ENCODE assay signal across 23 cellular contexts in the genomic region with DNA sequence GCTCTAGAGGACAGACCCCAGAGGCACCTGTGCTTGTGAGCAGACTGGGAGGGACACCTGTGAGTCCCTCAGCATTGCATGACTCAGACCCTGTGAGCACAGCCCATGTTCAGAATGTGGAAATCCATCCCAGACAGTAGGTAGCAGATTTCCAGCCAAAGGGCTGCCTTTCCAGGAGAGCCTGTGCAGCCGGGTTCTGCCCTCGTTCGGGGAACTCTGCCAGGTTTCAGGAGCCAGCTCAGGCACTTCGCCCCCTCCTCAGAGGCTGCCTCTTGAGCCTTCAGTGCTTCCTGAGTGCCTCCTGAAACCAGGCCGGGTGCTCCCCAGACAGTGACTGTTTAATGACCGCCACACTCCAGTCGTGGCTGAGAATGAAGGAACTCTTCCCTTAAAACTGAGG. TPM values are rescaled to one million over a fixed set of nuclear protein-coding genes. Genes with fewer than 3 reads are reported as not detected.
DNase-seq lines count a peak whose midpoint lies in the region; ATAC-seq and TF ChIP-seq lines count a peak whose summit lies in the region.
"Had no signal": no experiment of that assay in that cellular context is flagged by ENCODE, and none has a peak within 500 bp of the region (broad histone marks: within the 10 kb centered on the region; RNA-seq: fewer than 3 reads in every experiment).

No MANE protein-coding gene starts in this region.

- TF ChIP-seq POLR2A in upper lobe of left lung (IDR thresholded peaks at IDR 0.05), result no peak

- H3K4me2 ChIP-seq in OCI-LY7 (ENCODE audit: low read length) (no peak overlapping the region), osteoblast (ENCODE audit: insufficient read depth, low read length) (no peak overlapping the region)

- intact Hi-C loops in OCI-LY7 (cut with micrococcal nuclease; ENCODE audit: unreplicated experiment) (no loop called here), psoas muscle (cut with DNase I) (no loop called here)

- DNase-seq in DMS53 (lab: John Stamatoyannopoulos, UW) (peak; percentile 6), DMS53 treated with DMSO at 0.1 percent for 48 hours (lab: John Stamatoyannopoulos, UW; ENCODE audit: unreplicated experiment) (no peak), NCI-H2029 (lab: John Stamatoyannopoulos, UW) (peak; percentile 8), epithelial cell of esophagus (ENCODE audit: low read depth) (peak; percentile 65), upper lobe of left lung (peak in 1 of 2 donors; percentile 73), OCI-LY7 (ENCODE audit: low spot score) (no peak), osteoblast (ENCODE audit: insufficient read length, low spot score, missing footprints) (no peak), psoas muscle (no peak)
- DNase-seq: AML-193, GF-D8, H7, HFFc6, Karpas-422, MM.1S, NCI-H1092, NCI-H146, NCI-H226, NCI-H524 treated with DMSO at 0.1 percent for 48 hours, SHP77 had no signal

- H3K27ac ChIP-seq in upper lobe of left lung (no peak overlapping the region), OCI-LY7 (ENCODE audit: low read depth, low read length, poor library complexity, severe bottlenecking) (no peak overlapping the region), osteoblast (ENCODE audit: low read depth, low read length) (no peak overlapping the region), psoas muscle (no peak overlapping the region)
- H3K27ac ChIP-seq: 22Rv1, SK-N-MC had no signal

- BruUV-seq in OCI-LY7 (replicated peaks; lab: Mats Ljungman, UMichigan), result no TSS peak

- CTCF ChIA-PET in OCI-LY7 (lab: Charles Lee; ENCODE audit: unreplicated experiment), result no interaction called here

- 30 to 49% methylated on average over 2 to 7 of the region's 7 CpGs for WGBS in upper lobe of left lung, 2 donors
- WGBS in psoas muscle, 3 donors, result 43 to 57% (median 52%) methylated on average over 7 of the region's 7 CpGs

- H3K4me1 ChIP-seq in upper lobe of left lung (no peaks in the 10 kb centered on the region), OCI-LY7 (ENCODE audit: insufficient read depth, low read length, poor library complexity, severe bottlenecking) (no peaks in the 10 kb centered on the region), osteoblast (ENCODE audit: insufficient read depth, low read length) (no peaks in the 10 kb centered on the region), psoas muscle (no peaks in the 10 kb centered on the region)

- no peaks in the 10 kb centered on the region for H4K20me1 ChIP-seq in OCI-LY7 (ENCODE audit: insufficient read depth, low read length)
- H4K20me1 ChIP-seq in osteoblast (ENCODE audit: insufficient read depth, low read length), result no peaks in the 10 kb centered on the region

- no peak for TF ChIP-seq EP300 in upper lobe of left lung (IDR thresholded peaks at IDR 0.05)

- TF ChIP-seq CTCF in epithelial cell of esophagus (IDR thresholded peaks at IDR 0.05; ENCODE audit: insufficient read depth, low read depth, low read length, missing control alignments), result no peak
- TF ChIP-seq CTCF in upper lobe of left lung (IDR thresholded peaks at IDR 0.05), result no peak
- TF ChIP-seq CTCF in OCI-LY7 (conservative IDR thresholded peaks at IDR 0.05; ENCODE audit: low read length), result no peak
- no peak for TF ChIP-seq CTCF in osteoblast (IDR thresholded peaks at IDR 0.05; ENCODE audit: extremely low read depth, low read depth, low read length)
- TF ChIP-seq CTCF in psoas muscle (IDR thresholded peaks at IDR 0.05), result no peak

- no peak overlapping the region for H2AFZ ChIP-seq in OCI-LY7 (ENCODE audit: low read length)
- no peak overlapping the region for H2AFZ ChIP-seq in osteoblast (ENCODE audit: low read length)

- POLR2A ChIA-PET in OCI-LY7 (lab: Charles Lee), result no interaction called here

- H3K4me3 ChIP-seq in epithelial cell of esophagus (ENCODE audit: low read length) (no peak overlapping the region), upper lobe of left lung (no peak overlapping the region), OCI-LY7 (ENCODE audit: low read depth, low read length, poor library complexity, severe bottlenecking) (no peak overlapping the region), osteoblast (ENCODE audit: insufficient read depth, low read length) (no peak overlapping the region), psoas muscle (no peak overlapping the region)
- H3K4me3 ChIP-seq: SK-N-MC had no signal

- H3K9me2 ChIP-seq in OCI-LY7 (ENCODE audit: insufficient read depth, low read length), result no peaks in the 10 kb centered on the region

- H3K9me3 ChIP-seq in upper lobe of left lung, result no peaks in the 10 kb centered on the region
- H3K9me3 ChIP-seq in OCI-LY7 (ENCODE audit: low read length), result no peaks in the 10 kb centered on the region
- H3K9me3 ChIP-seq in osteoblast (ENCODE audit: low read depth, low read length), result no peaks in the 10 kb centered on the region
- H3K9me3 ChIP-seq in psoas muscle, result no peaks in the 10 kb centered on the region

- H3K27me3 ChIP-seq in upper lobe of left lung, result no peaks in the 10 kb centered on the region
- peaks cover 3% of the 10 kb centered on the region for H3K27me3 ChIP-seq in osteoblast (ENCODE audit: insufficient read depth, low read length)
- peaks cover 0 to 1% (median 0%) of the 10 kb centered on the region in 3 donors for H3K27me3 ChIP-seq in psoas muscle (ENCODE audit: insufficient read depth in 3 of 3, low read length in 2 of 3)

- ATAC-seq in upper lobe of left lung (ENCODE audit: low FRiP score in 2 of 2), result peak; percentile 13 to 52
- no peak for ATAC-seq in psoas muscle

- no peaks in the 10 kb centered on the region for H3K79me2 ChIP-seq in OCI-LY7 (ENCODE audit: insufficient read depth, low read depth, low read length)
- no peaks in the 10 kb centered on the region for H3K79me2 ChIP-seq in osteoblast (ENCODE audit: insufficient read depth, low read length)

- H3K36me3 ChIP-seq in upper lobe of left lung, result no peaks in the 10 kb centered on the region
- no peaks in the 10 kb centered on the region for H3K36me3 ChIP-seq in OCI-LY7 (ENCODE audit: insufficient read depth, low read length)
- no peaks in the 10 kb centered on the region for H3K36me3 ChIP-seq in osteoblast (ENCODE audit: insufficient read depth, low read length)
- no peaks in the 10 kb centered on the region for H3K36me3 ChIP-seq in psoas muscle (ENCODE audit: insufficient read depth in 1 of 2, low read depth in 1 of 2)

RNA-seq across cellular contexts. Expression of a gene that starts 23.3 kb away (rescaled TPM):
- total RNA-seq in upper lobe of left lung, result under 1 TPM in 3 of 6 donors, not detected in 3; 0.17 to 0.59 (median 0.22) TPM
- not detected in 2 replicates for total RNA-seq in OCI-LY7 (2014; rRNA removed; shearing (Covaris generic))
- 0.28 and 0.29 TPM in 2 replicates for total RNA-seq in OCI-LY7 (2022)
- total RNA-seq in osteoblast, result not detected in 2 replicates
- under 1 TPM in 1 of 4 donors, not detected in 3; 0.08 TPM for total RNA-seq in psoas muscle
- polyA plus RNA-seq in psoas muscle, result under 1 TPM in 1 of 3 donors, not detected in 2; 0.01 TPM
- total RNA-seq: H7, HFFc6 had no signal

RNA-seq across cellular contexts. Expression of a gene that starts 46.7 kb away (rescaled TPM):
- total RNA-seq in upper lobe of left lung (10 to 100 TPM in 3 of 6 donors, 1 to 10 TPM in 2, under 1 TPM in 1; 0.43 to 47.8 (median 14.9) TPM), OCI-LY7 (2022) (not detected in 2 replicates), osteoblast (under 0.01 and 0.36 TPM in 2 replicates), psoas muscle (under 1 TPM in 1 of 4 donors, not detected in 3; 0.15 TPM)
- total RNA-seq in OCI-LY7 (2014; rRNA removed; shearing (Covaris generic)), result not detected in 2 replicates
- under 1 TPM in 2 of 3 donors, not detected in 1; 0.03 to 0.12 TPM for polyA plus RNA-seq in psoas muscle
- total RNA-seq: HT-29 had no signal
- polyA plus RNA-seq: IgD-negative memory B cell had no signal

Comparison
In these comparisons a context has a peak if more than half of its experiments do, and no peak if none do; other contexts are left out.
1. DNase-seq: peak in DMS53 (single experiment), NCI-H2029 (single experiment) and epithelial cell of esophagus (single experiment); none in DMS53 treated with DMSO at 0.1 percent for 48 hours (single experiment), OCI-LY7 (single experiment), osteoblast (single experiment) and psoas muscle (0 of 2).
2. ATAC-seq: peak in upper lobe of left lung (2 of 2); none in psoas muscle (0 of 4).